In genomic region chr10:59222788-59223187, GRCh38 we compare ENCODE assay signal across 22 cellular contexts. TPM values are rescaled to one million over a fixed set of nuclear protein-coding genes. Genes with fewer than 3 reads are reported as not detected.
DNase-seq lines count a peak whose midpoint lies in the region; ATAC-seq and TF ChIP-seq lines count a peak whose summit lies in the region.
"Had no signal": no experiment of that assay in that cellular context is flagged by ENCODE, and none has a peak within 500 bp of the region (broad histone marks: within the 10 kb centered on the region; RNA-seq: fewer than 3 reads in every experiment).

No MANE protein-coding gene starts in this region.

- CTCF ChIA-PET in WTC11 (lab: Charles Lee) = interaction anchor here (1.2 kb wide), 1 partner anchor 358 kb away, joined by 3 read pairs; no protein-coding TSS in a partner anchor

- H2BK12ac ChIP-seq in mesenchymal stem cell (ENCODE audit: low read length in 2 of 2) = no peak overlapping the region

- H3K9me3 ChIP-seq in breast epithelium = no peaks in the 10 kb centered on the region
- no peaks in the 10 kb centered on the region for H3K9me3 ChIP-seq in osteoblast (ENCODE audit: low read depth, low read length)
- H3K9me3 ChIP-seq in mesenchymal stem cell (ENCODE audit: control insufficient read depth, low read length) = no peaks in the 10 kb centered on the region
- H3K9me3 ChIP-seq: BE2C had no signal

- H3K56ac ChIP-seq in mesendoderm (ENCODE audit: low read length) = no peak overlapping the region

- no peak for ATAC-seq in WTC11

- H3K9me3 Mint-ChIP-seq in WTC11 = no peaks in the 10 kb centered on the region
- H3K9me3 Mint-ChIP-seq in CD14-positive monocyte = peaks cover 0 to 3% (median 0%) of the 10 kb centered on the region in 7 donors
- H3K9me3 Mint-ChIP-seq: CD4-positive, alpha-beta T cell; HFFc6 had no signal

- H3K36me3 ChIP-seq in breast epithelium (no peaks in the 10 kb centered on the region), mesendoderm (ENCODE audit: control insufficient read depth, insufficient read depth, low read length) (no peaks in the 10 kb centered on the region), osteoblast (ENCODE audit: insufficient read depth, low read length) (no peaks in the 10 kb centered on the region), mesenchymal stem cell (ENCODE audit: control insufficient read depth in 1 of 2, insufficient read depth in 2 of 2, low read depth in 1 of 2, low read length in 2 of 2) (no peaks in the 10 kb centered on the region)

- no peak for TF ChIP-seq POLR2A in breast epithelium (IDR thresholded peaks at IDR 0.05)

- H2BK15ac ChIP-seq in mesendoderm (replicated peaks; ENCODE audit: low read depth) (no peak overlapping the region), mesenchymal stem cell (ENCODE audit: low read depth, poor library complexity, severe bottlenecking) (no peak overlapping the region)

- no peak overlapping the region for H4K8ac ChIP-seq in mesendoderm (ENCODE audit: low read depth, low read length)
- H4K8ac ChIP-seq in mesenchymal stem cell (ENCODE audit: low read length) = no peak overlapping the region

- no peaks in the 10 kb centered on the region for H3K79me2 ChIP-seq in mesendoderm (ENCODE audit: control insufficient read depth, insufficient read depth, low read length)
- H3K79me2 ChIP-seq in osteoblast (ENCODE audit: insufficient read depth, low read length) = no peaks in the 10 kb centered on the region

- no peak overlapping the region for H3K23ac ChIP-seq in mesendoderm (ENCODE audit: low read length)
- H3K23ac ChIP-seq in mesenchymal stem cell (ENCODE audit: low read length in 2 of 2) = no peak overlapping the region

- H3K4me1 ChIP-seq in breast epithelium (no peaks in the 10 kb centered on the region), mesendoderm (ENCODE audit: control insufficient read depth, low read depth, low read length) (no peaks in the 10 kb centered on the region), osteoblast (ENCODE audit: insufficient read depth, low read length) (no peaks in the 10 kb centered on the region), mesenchymal stem cell (ENCODE audit: control insufficient read depth, insufficient read depth, low read depth, low read length) (no peaks in the 10 kb centered on the region)
- H3K4me1 ChIP-seq: BE2C had no signal

- intact Hi-C loops in breast epithelium (cut with DNase I; ENCODE audit: low total_unique reads) = no loop called here
- intact Hi-C loops in CD14-positive monocyte (cut with micrococcal nuclease) = no loop called here

- H3K27me3 Mint-ChIP-seq in WTC11 (ENCODE audit: low read depth) = no peaks in the 10 kb centered on the region
- peaks cover 0 to 1% (median 0%) of the 10 kb centered on the region in 3 donors for H3K27me3 Mint-ChIP-seq in CD14-positive monocyte (ENCODE audit: low read depth in 3 of 3)
- H3K27me3 Mint-ChIP-seq: CD4-positive, alpha-beta T cell had no signal

- no peak overlapping the region for H3K4me3 ChIP-seq in breast epithelium
- H3K4me3 ChIP-seq in foreskin fibroblast (ENCODE audit: low read depth in 1 of 2, low read length in 2 of 2) = no peak overlapping the region
- H3K4me3 ChIP-seq in mesendoderm (ENCODE audit: low read length) = no peak overlapping the region
- no peak overlapping the region for H3K4me3 ChIP-seq in osteoblast (ENCODE audit: insufficient read depth, low read length)
- no peak overlapping the region for H3K4me3 ChIP-seq in mesenchymal stem cell (ENCODE audit: insufficient read depth in 1 of 2, low read depth in 1 of 2, low read length in 2 of 2)

- no peak overlapping the region for H3K9ac ChIP-seq in mesendoderm (ENCODE audit: low read length)
- no peak overlapping the region for H3K9ac ChIP-seq in mesenchymal stem cell (ENCODE audit: low read length)

- H3K27ac Mint-ChIP-seq in WTC11 = no peak overlapping the region
- H3K27ac Mint-ChIP-seq in CD14-positive monocyte = no peak overlapping the region
- H3K27ac Mint-ChIP-seq: CD4-positive, alpha-beta T cell; HFFc6 had no signal

- H2AFZ ChIP-seq in osteoblast (ENCODE audit: low read length) (no peak overlapping the region), mesenchymal stem cell (ENCODE audit: low read depth, low read length) (no peak overlapping the region)

- H2AK5ac ChIP-seq in mesendoderm (ENCODE audit: low read length) (no peak overlapping the region), mesenchymal stem cell (ENCODE audit: low read length, severe bottlenecking) (no peak overlapping the region)

- H3K14ac ChIP-seq in mesenchymal stem cell (ENCODE audit: low read length in 2 of 2) = no peak overlapping the region

- in situ Hi-C loops in T47D (cut with HindIII; ENCODE audit: low pct_unique_long_range_greater_than_20kb, low sequenced_read_pairs) = no loop called here

- H2BK5ac ChIP-seq in mesendoderm (ENCODE audit: low read length) (no peak overlapping the region), mesenchymal stem cell (ENCODE audit: low read depth, low read length, poor library complexity, severe bottlenecking) (no peak overlapping the region)

- DNase-seq in T47D (ENCODE audit: low read depth in 1 of 2, low spot score in 1 of 2) (peak; percentile 8 to 41), breast epithelium (ENCODE audit: low spot score in 2 of 2) (no peak), foreskin fibroblast (peak; percentile 7 to 9), mesendoderm (peak; percentile 11), WTC11 (ENCODE audit: low spot score) (no peak), CD14-positive monocyte (ENCODE audit: low spot score) (no peak), osteoblast (ENCODE audit: insufficient read length, low spot score, missing footprints) (no peak), mesenchymal stem cell (no peak)
- DNase-seq: BE2C; Calu3; CD4-positive, alpha-beta T cell; HFFc6; NCI-H1417; NCI-H187 treated with DMSO at 0.1 percent for 48 hours; NCI-H2227 treated with DMSO at 0.1 percent for 48 hours; NCI-H510A treated with DMSO at 0.1 percent for 48 hours; NCI-H774; Right ventricle myocardium superior had no signal

- H3K27ac ChIP-seq in breast epithelium = no peak overlapping the region
- no peak overlapping the region for H3K27ac ChIP-seq in mesendoderm (ENCODE audit: low read depth, low read length)
- no peak overlapping the region for H3K27ac ChIP-seq in osteoblast (ENCODE audit: low read depth, low read length)
- no peak overlapping the region for H3K27ac ChIP-seq in mesenchymal stem cell (ENCODE audit: low read length, poor library complexity, severe bottlenecking)
- H3K27ac ChIP-seq: 22Rv1 had no signal

- no peak overlapping the region for H3K4ac ChIP-seq in mesendoderm (ENCODE audit: low read depth, low read length)
- no peak overlapping the region for H3K4ac ChIP-seq in mesenchymal stem cell (ENCODE audit: low read depth in 1 of 2, low read length in 2 of 2)

- H2BK120ac ChIP-seq in mesendoderm (ENCODE audit: low read depth, low read length) (no peak overlapping the region), mesenchymal stem cell (ENCODE audit: low read depth, low read length) (no peak overlapping the region)

- H3K4me1 Mint-ChIP-seq in WTC11 (peaks cover 8% of the 10 kb centered on the region; the same call in 1 of the 2 replicates), CD14-positive monocyte (no peaks in the 10 kb centered on the region)

- H3K79me1 ChIP-seq in mesendoderm (ENCODE audit: low read length) (no peaks in the 10 kb centered on the region), mesenchymal stem cell (replicated peaks; ENCODE audit: low read length, poor library complexity, severe bottlenecking) (no peaks in the 10 kb centered on the region)

- no peaks in the 10 kb centered on the region for H3K36me3 Mint-ChIP-seq in WTC11
- no peaks in the 10 kb centered on the region for H3K36me3 Mint-ChIP-seq in CD14-positive monocyte

- H3K18ac ChIP-seq in mesendoderm (ENCODE audit: low read length) = no peak overlapping the region
- no peak overlapping the region for H3K18ac ChIP-seq in mesenchymal stem cell (ENCODE audit: low read depth in 1 of 2, low read length in 2 of 2)

- H4K20me1 ChIP-seq in osteoblast (ENCODE audit: insufficient read depth, low read length) = no peaks in the 10 kb centered on the region

- no peak for TF ChIP-seq CTCF in breast epithelium (IDR thresholded peaks at IDR 0.05)
- TF ChIP-seq CTCF in foreskin fibroblast (IDR thresholded peaks at IDR 0.05; ENCODE audit: low read depth, low read length) = no peak
- TF ChIP-seq CTCF in WTC11 (IDR thresholded peaks at IDR 0.05) = no peak
- TF ChIP-seq CTCF in CD14-positive monocyte (IDR thresholded peaks at IDR 0.05) = no peak
- no peak for TF ChIP-seq CTCF in osteoblast (IDR thresholded peaks at IDR 0.05; ENCODE audit: extremely low read depth, low read depth, low read length)

- H3K4me2 ChIP-seq in mesendoderm (ENCODE audit: low read length) = no peak overlapping the region
- no peak overlapping the region for H3K4me2 ChIP-seq in osteoblast (ENCODE audit: insufficient read depth, low read length)
- no peak overlapping the region for H3K4me2 ChIP-seq in mesenchymal stem cell (ENCODE audit: low read length, poor library complexity, severe bottlenecking)

- H3K27me3 ChIP-seq in breast epithelium = no peaks in the 10 kb centered on the region
- no peaks in the 10 kb centered on the region for H3K27me3 ChIP-seq in mesendoderm (ENCODE audit: insufficient read depth, low read length, poor library complexity)
- H3K27me3 ChIP-seq in osteoblast (ENCODE audit: insufficient read depth, low read length) = no peaks in the 10 kb centered on the region
- no peaks in the 10 kb centered on the region for H3K27me3 ChIP-seq in mesenchymal stem cell (ENCODE audit: control insufficient read depth in 1 of 2, insufficient read depth in 1 of 2, low read length in 2 of 2)
- H3K27me3 ChIP-seq: BE2C had no signal

- POLR2A ChIA-PET in WTC11 (lab: Charles Lee) = no interaction called here

- no peak overlapping the region for H4K91ac ChIP-seq in mesenchymal stem cell (ENCODE audit: low read length)

- H4K5ac ChIP-seq in mesendoderm (ENCODE audit: low read length) = no peak overlapping the region

- H3K4me3 Mint-ChIP-seq in WTC11 (no peak overlapping the region), CD14-positive monocyte (no peak overlapping the region)
- H3K4me3 Mint-ChIP-seq: CD4-positive, alpha-beta T cell; HFFc6 had no signal

RNA-seq across cellular contexts. Expression of gene PHYHIPL, which starts 46.3 kb away (rescaled TPM):
- under 1 TPM; under 0.01 to 0.44 (median under 0.01) TPM for total RNA-seq in breast epithelium
- 0.34 TPM for polyA plus RNA-seq in mesendoderm (2013, experiment 1 of 2)
- 0.32 TPM for polyA plus RNA-seq in mesendoderm (2013, experiment 2 of 2)
- total RNA-seq in WTC11 (2021) = 0.13 to 0.25 TPM (median 0.21 TPM) in 3 replicates
- not detected for polyA plus RNA-seq in CD14-positive monocyte
- total RNA-seq in osteoblast = not detected in 2 replicates
- polyA plus RNA-seq in mesenchymal stem cell (2013, experiment 1 of 2) = 0.01 TPM
- not detected for polyA plus RNA-seq in mesenchymal stem cell (2013, experiment 2 of 2)
- total RNA-seq: Calu3; CD4-positive, alpha-beta T cell; HFFc6; M059J; OCI-LY7; Right ventricle myocardium superior had no signal
- polyA plus RNA-seq: AG04450 had no signal

Comparison
In these comparisons a context has a peak if more than half of its experiments do, and no peak if none do; other contexts are left out.
1. DNase-seq: peak in T47D (2 of 2), foreskin fibroblast (2 of 2) and mesendoderm (single experiment); none in breast epithelium (0 of 2), WTC11 (single experiment), CD14-positive monocyte (single experiment), osteoblast (single experiment) and mesenchymal stem cell (single experiment).